ENCODE assay signal across 6 cellular contexts in genomic region chr16:5110933-5111332, GRCh38. TPM values are rescaled to one million over a fixed set of nuclear protein-coding genes. Genes with fewer than 3 reads are reported as not detected.
"Had no signal": no experiment of that assay in that cellular context is flagged by ENCODE, and none has a peak within 500 bp of the region (broad histone marks: within the 10 kb centered on the region; RNA-seq: fewer than 3 reads in every experiment).

No MANE protein-coding gene starts in this region.

RNA-seq across cellular contexts. Expression of gene C16orf89, which starts 45.2 kb away (rescaled TPM):
- total RNA-seq: dermis microvascular lymphatic vessel endothelial cell, gastrocnemius medialis, left lobe of liver, mammary epithelial cell, mononuclear cell had no signal
- polyA plus RNA-seq: immature natural killer cell, mammary epithelial cell had no signal
